13 cellular contexts compared by ENCODE assay signal in the genomic region with DNA sequence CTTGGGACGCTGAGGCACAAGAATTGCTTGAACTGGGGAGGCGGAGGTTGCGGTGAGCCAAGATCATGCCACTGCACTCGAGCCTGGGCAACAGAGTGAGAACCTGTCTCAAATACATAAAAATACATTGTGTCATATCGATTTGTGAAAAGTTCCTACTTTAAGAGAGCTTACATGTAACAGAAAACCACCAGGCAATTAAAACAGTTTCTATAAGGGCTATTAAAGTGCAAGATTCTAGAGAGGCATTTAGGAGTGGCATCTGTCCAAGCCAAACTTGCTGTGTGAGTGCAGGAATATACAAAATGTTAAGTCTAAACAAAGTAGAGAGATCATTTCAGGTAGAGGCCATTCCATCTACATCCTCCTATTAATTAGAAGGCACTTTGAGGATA. TPM values are rescaled to one million over a fixed set of nuclear protein-coding genes. Genes with fewer than 3 reads are reported as not detected.
DNase-seq lines count a peak whose midpoint lies in the region; ATAC-seq and TF ChIP-seq lines count a peak whose summit lies in the region.
"Had no signal": no experiment of that assay in that cellular context is flagged by ENCODE, and none has a peak within 500 bp of the region (broad histone marks: within the 10 kb centered on the region; RNA-seq: fewer than 3 reads in every experiment).

No MANE protein-coding gene starts in this region.

- H3K4me3 ChIP-seq in HEK293 (ENCODE audit: low read depth, low read length) (no peak overlapping the region), psoas muscle (no peak overlapping the region)

- POLR2A ChIA-PET in HEK293 (lab: Yijun Ruan, JAX) = no interaction called here

- H3K9me3 Mint-ChIP-seq in activated T-cell treated with anti-CD3 and anti-CD28 coated beads, Interleukin-2, amount 50 U/mL, for 4 hours = no peaks in the 10 kb centered on the region
- H3K9me3 Mint-ChIP-seq in activated T-helper 17 cell treated with anti-CD3 and anti-CD28 coated beads, Interleukin-2, amount 50 U/mL, for 72 hours = no peaks in the 10 kb centered on the region

- H3K27ac Mint-ChIP-seq in activated T-helper 17 cell treated with anti-CD3 and anti-CD28 coated beads, Interleukin-2, amount 50 U/mL, for 72 hours = no peak overlapping the region

- H3K27me3 Mint-ChIP-seq in activated T-cell treated with anti-CD3 and anti-CD28 coated beads, Interleukin-2, amount 50 U/mL, for 4 hours (ENCODE audit: low read depth) = no peaks in the 10 kb centered on the region
- no peaks in the 10 kb centered on the region for H3K27me3 Mint-ChIP-seq in activated T-helper 17 cell treated with anti-CD3 and anti-CD28 coated beads, Interleukin-2, amount 50 U/mL, for 72 hours

- ATAC-seq in activated T-cell treated with anti-CD3 and anti-CD28 coated beads, Interleukin-2, amount 50 U/mL, for 4 hours = no peak
- ATAC-seq in activated T-helper 17 cell treated with anti-CD3 and anti-CD28 coated beads, Interleukin-2, amount 50 U/mL, for 72 hours (replicated peaks) = no peak
- ATAC-seq in psoas muscle (no peak), GM21381 (IDR thresholded peaks at IDR 0.05; ENCODE audit: unreplicated experiment) (no peak), HG03135 (IDR thresholded peaks at IDR 0.05; ENCODE audit: unreplicated experiment) (no peak)
- ATAC-seq: upper lobe of right lung had no signal

- H3K4me1 ChIP-seq in HEK293 (ENCODE audit: control insufficient read depth, insufficient read depth, low read length) (peaks cover 19% of the 10 kb centered on the region), psoas muscle (peaks cover 40% of the 10 kb centered on the region)

- H3K27ac ChIP-seq in HEK293 (ENCODE audit: extremely low read depth, low read depth, low read length) = no peak overlapping the region
- peak overlapping the region; percentile 93 for H3K27ac ChIP-seq in psoas muscle

- intact Hi-C loops in psoas muscle (cut with DNase I) = loop anchor here in 1 of 2 donors (5.0 kb wide), 1 partner anchor 49 kb away; a partner anchor contains a TSS

- DNase-seq in activated T-cell treated with anti-CD3 and anti-CD28 coated beads, Interleukin-2, amount 50 U/mL, for 4 hours = no peak
- DNase-seq in activated T-cell treated with anti-CD3 and anti-CD28 coated beads, Interleukin-2, amount 50 U/mL, for 1 hour = no peak
- no peak for DNase-seq in psoas muscle
- no peak for DNase-seq in stimulated activated CD4-positive, alpha-beta T cell treated with anti-CD3 and anti-CD28 coated beads, Interleukin-2, amount 100 ng/mL, for 24 hours
- DNase-seq: midbrain, NCI-H1105 treated with DMSO at 0.1 percent for 48 hours, NCI-H524 treated with DMSO at 0.1 percent for 48 hours, SHP77 treated with DMSO at 0.1 percent for 48 hours, upper lobe of right lung had no signal

- H3K4me3 Mint-ChIP-seq in activated T-cell treated with anti-CD3 and anti-CD28 coated beads, Interleukin-2, amount 50 U/mL, for 4 hours = peak overlapping the region; percentile 57
- peak overlapping the region; percentile 96 for H3K4me3 Mint-ChIP-seq in activated T-helper 17 cell treated with anti-CD3 and anti-CD28 coated beads, Interleukin-2, amount 50 U/mL, for 72 hours

- TF ChIP-seq CTCF in HEK293 (tag by site-specific recombination; IDR thresholded peaks at IDR 0.05) (no peak), psoas muscle (IDR thresholded peaks at IDR 0.05) (no peak)

- H3K9me3 ChIP-seq in HEK293 (ENCODE audit: control insufficient read depth, insufficient read depth, low read depth, low read length) (no peaks in the 10 kb centered on the region), psoas muscle (no peaks in the 10 kb centered on the region)
- H3K9me3 ChIP-seq: upper lobe of right lung had no signal

- H3K36me3 ChIP-seq in HEK293 (ENCODE audit: control insufficient read depth in 2 of 2, insufficient read depth in 1 of 2, low read length in 2 of 2) = peaks cover under 1 to 15% of the 10 kb centered on the region in 2 experiments; a peak in 2 of 3 replicates
- peaks cover 0 to 14% of the 10 kb centered on the region in 2 donors for H3K36me3 ChIP-seq in psoas muscle (ENCODE audit: insufficient read depth in 1 of 2, low read depth in 1 of 2)

- peaks cover 23% of the 10 kb centered on the region for H3K36me3 Mint-ChIP-seq in activated T-cell treated with anti-CD3 and anti-CD28 coated beads, Interleukin-2, amount 50 U/mL, for 4 hours (ENCODE audit: insufficient read depth)
- peaks cover 61% of the 10 kb centered on the region for H3K36me3 Mint-ChIP-seq in activated T-helper 17 cell treated with anti-CD3 and anti-CD28 coated beads, Interleukin-2, amount 50 U/mL, for 72 hours (ENCODE audit: low read depth)

- CTCF ChIA-PET in HEK293 (lab: Yijun Ruan, JAX) = interaction anchor here (0.6 to 1.7 kb wide), 9 partner anchors 33 to 268 kb away, joined by 3 to 12 read pairs (median 3); no protein-coding TSS in a partner anchor

- H3K4me1 Mint-ChIP-seq in activated T-cell treated with anti-CD3 and anti-CD28 coated beads, Interleukin-2, amount 50 U/mL, for 4 hours (ENCODE audit: low read depth) = peaks cover 39% of the 10 kb centered on the region
- peaks cover 27% of the 10 kb centered on the region for H3K4me1 Mint-ChIP-seq in activated T-helper 17 cell treated with anti-CD3 and anti-CD28 coated beads, Interleukin-2, amount 50 U/mL, for 72 hours

- WGBS in psoas muscle, 3 donors = 84 to 90% (median 87%) methylated on average over 5 of the region's 5 CpGs

- H3K27me3 ChIP-seq in psoas muscle (ENCODE audit: insufficient read depth in 3 of 3, low read length in 2 of 3) = no peaks in the 10 kb centered on the region
- H3K27me3 ChIP-seq: upper lobe of right lung had no signal

TF ChIP-seq in HEK293, 187 proteins besides CTCF, POLR2A, EP300 and RAD21 (continues in another document):
- TF ChIP-seq, protein P1, sequence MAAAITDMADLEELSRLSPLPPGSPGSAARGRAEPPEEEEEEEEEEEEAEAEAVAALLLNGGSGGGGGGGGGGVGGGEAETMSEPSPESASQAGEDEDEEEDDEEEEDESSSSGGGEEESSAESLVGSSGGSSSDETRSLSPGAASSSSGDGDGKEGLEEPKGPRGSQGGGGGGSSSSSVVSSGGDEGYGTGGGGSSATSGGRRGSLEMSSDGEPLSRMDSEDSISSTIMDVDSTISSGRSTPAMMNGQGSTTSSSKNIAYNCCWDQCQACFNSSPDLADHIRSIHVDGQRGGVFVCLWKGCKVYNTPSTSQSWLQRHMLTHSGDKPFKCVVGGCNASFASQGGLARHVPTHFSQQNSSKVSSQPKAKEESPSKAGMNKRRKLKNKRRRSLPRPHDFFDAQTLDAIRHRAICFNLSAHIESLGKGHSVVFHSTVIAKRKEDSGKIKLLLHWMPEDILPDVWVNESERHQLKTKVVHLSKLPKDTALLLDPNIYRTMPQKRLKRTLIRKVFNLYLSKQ (tag by site-specific recombination; IDR thresholded peaks at IDR 0.05; ENCODE audit: borderline replicate concordance) = no peak
- TF ChIP-seq, protein P2, sequence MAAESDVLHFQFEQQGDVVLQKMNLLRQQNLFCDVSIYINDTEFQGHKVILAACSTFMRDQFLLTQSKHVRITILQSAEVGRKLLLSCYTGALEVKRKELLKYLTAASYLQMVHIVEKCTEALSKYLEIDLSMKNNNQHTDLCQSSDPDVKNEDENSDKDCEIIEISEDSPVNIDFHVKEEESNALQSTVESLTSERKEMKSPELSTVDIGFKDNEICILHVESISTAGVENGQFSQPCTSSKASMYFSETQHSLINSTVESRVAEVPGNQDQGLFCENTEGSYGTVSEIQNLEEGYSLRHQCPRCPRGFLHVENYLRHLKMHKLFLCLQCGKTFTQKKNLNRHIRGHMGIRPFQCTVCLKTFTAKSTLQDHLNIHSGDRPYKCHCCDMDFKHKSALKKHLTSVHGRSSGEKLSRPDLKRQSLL (tag by site-specific recombination; IDR thresholded peaks at IDR 0.05) = no peak
- TF ChIP-seq ZXDB (tag by site-specific recombination; IDR thresholded peaks at IDR 0.05) = 0 out of 2 replicates have a peak, but pooled peaks have one; percentile 15
- TF ChIP-seq ZNF404 (tag by site-specific recombination; IDR thresholded peaks at IDR 0.05) = no peak
- TF ChIP-seq ZNF747 (tag by site-specific recombination; IDR thresholded peaks at IDR 0.05) = no peak
- TF ChIP-seq, protein P3, sequence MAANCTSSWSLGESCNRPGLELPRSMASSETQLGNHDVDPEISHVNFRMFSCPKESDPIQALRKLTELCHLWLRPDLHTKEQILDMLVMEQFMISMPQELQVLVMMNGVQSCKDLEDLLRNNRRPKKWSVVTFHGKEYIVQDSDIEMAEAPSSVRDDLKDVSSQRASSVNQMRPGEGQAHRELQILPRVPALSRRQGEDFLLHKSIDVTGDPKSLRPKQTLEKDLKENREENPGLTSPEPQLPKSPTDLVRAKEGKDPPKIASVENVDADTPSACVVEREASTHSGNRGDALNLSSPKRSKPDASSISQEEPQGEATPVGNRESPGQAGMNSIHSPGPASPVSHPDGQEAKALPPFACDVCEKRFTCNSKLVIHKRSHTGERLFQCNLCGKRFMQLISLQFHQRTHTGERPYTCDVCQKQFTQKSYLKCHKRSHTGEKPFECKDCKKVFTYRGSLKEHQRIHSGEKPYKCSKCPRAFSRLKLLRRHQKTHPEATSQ (tag by site-specific recombination; IDR thresholded peaks at IDR 0.05) = no peak
- no peak for TF ChIP-seq ZNF266 (tag by site-specific recombination; IDR thresholded peaks at IDR 0.05; ENCODE audit: low read depth)
- peak; percentile 42; the same call in 1 of the 2 replicates for TF ChIP-seq OSR2 (tag by site-specific recombination; IDR thresholded peaks at IDR 0.05)
- no peak for TF ChIP-seq HOXA7 (CRISPR knock-in tag; IDR thresholded peaks at IDR 0.05; ENCODE audit: borderline replicate concordance)
- no peak for TF ChIP-seq ZNF660 (tag by site-specific recombination; IDR thresholded peaks at IDR 0.05)
- TF ChIP-seq ZBTB8A (tag by site-specific recombination; IDR thresholded peaks at IDR 0.05) = no peak
- TF ChIP-seq ZNF174 (tag by site-specific recombination; IDR thresholded peaks at IDR 0.05) = no peak

RNA-seq across cellular contexts. Expression of a gene that starts 1.7 kb away (rescaled TPM):
- 10 to 100 TPM; 48.5 to 51.2 (median 50.4) TPM for total RNA-seq in activated T-cell treated with anti-CD3 and anti-CD28 coated beads, Interleukin-2, amount 50 U/mL, for 4 hours
- 10 to 100 TPM; 49.4 to 52.4 TPM for total RNA-seq in activated T-helper 17 cell treated with anti-CD3 and anti-CD28 coated beads, Interleukin-2, amount 50 U/mL, for 72 hours
- 100 to 1,000 TPM in 1 of 4 donors, 10 to 100 TPM in 3; 69.1 to 116 (median 88.5) TPM for total RNA-seq in psoas muscle
- 10 to 100 TPM; 17.9 to 49.0 (median 28.0) TPM for polyA plus RNA-seq in psoas muscle

RNA-seq across cellular contexts. Expression of a gene that starts 47.8 kb away (rescaled TPM):
- total RNA-seq in activated T-cell treated with anti-CD3 and anti-CD28 coated beads, Interleukin-2, amount 50 U/mL, for 4 hours = 100 to 1,000 TPM; 184 to 196 (median 195) TPM
- 100 to 1,000 TPM; 142 to 179 TPM for total RNA-seq in activated T-helper 17 cell treated with anti-CD3 and anti-CD28 coated beads, Interleukin-2, amount 50 U/mL, for 72 hours
- total RNA-seq in psoas muscle = 100 to 1,000 TPM; 128 to 203 (median 159) TPM
- 100 to 1,000 TPM in 2 of 3 donors, 10 to 100 TPM in 1; 88.2 to 255 (median 101) TPM for polyA plus RNA-seq in psoas muscle

RNA-seq across cellular contexts. Expression of a gene that starts 59.2 kb away (rescaled TPM):
- total RNA-seq in activated T-cell treated with anti-CD3 and anti-CD28 coated beads, Interleukin-2, amount 50 U/mL, for 4 hours = under 1 TPM; 0.45 to 0.84 (median 0.78) TPM
- 1 to 10 TPM; 2.2 to 3.7 TPM for total RNA-seq in activated T-helper 17 cell treated with anti-CD3 and anti-CD28 coated beads, Interleukin-2, amount 50 U/mL, for 72 hours
- total RNA-seq in psoas muscle = 1 to 10 TPM; 2.5 to 6.4 (median 3.6) TPM
- 10 to 100 TPM in 1 of 3 donors, 1 to 10 TPM in 2; 2.7 to 17.3 (median 8.8) TPM for polyA plus RNA-seq in psoas muscle
